15 cellular contexts compared by ENCODE assay signal in the genomic region with DNA sequence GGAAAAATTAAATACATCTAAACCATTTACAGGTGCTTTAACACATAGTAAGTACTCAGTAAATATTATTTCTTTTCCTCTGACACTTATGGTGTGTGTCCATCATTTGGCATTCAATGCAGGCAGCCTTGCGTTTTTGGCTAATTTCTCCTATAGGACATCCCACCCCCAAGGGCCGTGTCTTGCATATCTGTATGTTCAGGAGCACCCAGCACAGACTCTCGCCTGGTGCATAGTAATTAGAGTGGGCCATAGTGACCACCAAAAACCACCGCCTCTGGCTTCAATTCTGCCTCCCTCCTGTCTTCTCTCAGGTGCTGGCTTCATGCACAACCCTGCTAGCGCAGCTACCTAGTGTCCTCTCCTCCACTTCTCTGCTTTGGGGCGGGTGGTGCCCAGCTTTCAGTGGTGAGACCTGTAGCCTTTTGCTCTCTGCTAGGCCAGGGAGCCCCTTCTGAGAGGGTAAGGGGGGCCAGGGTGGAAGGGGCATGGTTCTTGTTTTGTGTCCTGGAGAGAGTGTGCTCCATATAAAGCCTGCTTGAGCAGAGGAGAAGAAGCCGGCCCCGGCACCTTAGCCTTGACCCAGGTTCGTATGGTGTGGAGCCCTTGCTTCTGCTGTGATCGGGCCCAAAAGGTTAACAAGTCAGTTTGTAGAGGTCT. TPM values are rescaled to one million over a fixed set of nuclear protein-coding genes. Genes with fewer than 3 reads are reported as not detected.
A peak's percentile ranks its signal among the peaks of the same experiment; 100 is the strongest.
DNase-seq lines count a peak whose midpoint lies in the region; ATAC-seq, FAIRE-seq and TF ChIP-seq lines count a peak whose summit lies in the region.
"Had no signal": no experiment of that assay in that cellular context is flagged by ENCODE, and none has a peak within 500 bp of the region (broad histone marks: within the 10 kb centered on the region; RNA-seq: fewer than 3 reads in every experiment).

No MANE protein-coding gene starts in this region.

- H3K79me2 ChIP-seq in trophoblast cell (ENCODE audit: control insufficient read depth, insufficient read depth, low read length, poor library complexity) (peaks cover 2% of the 10 kb centered on the region), mesendoderm (ENCODE audit: control insufficient read depth, insufficient read depth, low read length) (no peaks in the 10 kb centered on the region)

- H4K8ac ChIP-seq in trophoblast cell (ENCODE audit: low read depth, low read length): no peak overlapping the region
- no peak overlapping the region for H4K8ac ChIP-seq in mesendoderm (ENCODE audit: low read depth, low read length)

- H4K12ac ChIP-seq in trophoblast cell (ENCODE audit: low read depth, low read length): no peak overlapping the region

- no peak overlapping the region for H2BK15ac ChIP-seq in mesendoderm (replicated peaks; ENCODE audit: low read depth)

- no peak overlapping the region for H3K4me3 ChIP-seq in SJSA1
- no peak overlapping the region for H3K4me3 ChIP-seq in trophoblast cell (ENCODE audit: low read depth, low read length)
- H3K4me3 ChIP-seq in mesendoderm (ENCODE audit: low read length): no peak overlapping the region

- H3K27ac ChIP-seq in SJSA1 (peak overlapping the region; percentile 98), trophoblast cell (ENCODE audit: low read depth, low read length) (no peak overlapping the region), mesendoderm (ENCODE audit: low read depth, low read length) (no peak overlapping the region)
- H3K27ac ChIP-seq: ovary had no signal

- H3K56ac ChIP-seq in mesendoderm (ENCODE audit: low read length): no peak overlapping the region

- ATAC-seq in activated T-cell treated with anti-CD3 and anti-CD28 coated beads, Interleukin-2, amount 50 U/mL, for 72 hours (replicated peaks in 1 of 2): no peak

- H3K23ac ChIP-seq in trophoblast cell (ENCODE audit: low read length): no peak overlapping the region
- H3K23ac ChIP-seq in mesendoderm (ENCODE audit: low read length): no peak overlapping the region

- DNase-seq in activated T-cell treated with anti-CD3 and anti-CD28 coated beads, Interleukin-2, amount 50 U/mL, for 72 hours: no peak
- no peak for DNase-seq in activated T-cell treated with anti-CD3 and anti-CD28 coated beads for 4 hours
- peak in 1 of 2 experiments; percentile 24 for DNase-seq in SJSA1 (ENCODE audit: low read depth in 1 of 2, low spot score in 2 of 2)
- DNase-seq in glutamatergic neuron: no peak
- no peak for DNase-seq in trophoblast cell
- DNase-seq in GM13976 (ENCODE audit: low spot score): no peak
- DNase-seq in mesendoderm: no peak
- DNase-seq in RCC 7860 (ENCODE audit: low spot score): no peak
- DNase-seq: activated gamma-delta T cell; CD4-positive, alpha-beta memory T cell; DMS79 treated with DMSO at 0.1 percent for 48 hours had no signal

- H2AFZ ChIP-seq in trophoblast cell (ENCODE audit: insufficient read depth, low read length, poor library complexity): no peak overlapping the region

- peak overlapping the region; percentile 94 for H3K27ac Mint-ChIP-seq in activated T-cell treated with anti-CD3 and anti-CD28 coated beads, Interleukin-2, amount 50 U/mL, for 72 hours
- H3K27ac Mint-ChIP-seq in glutamatergic neuron (ENCODE audit: unreplicated experiment): no peak overlapping the region

- H4K5ac ChIP-seq in mesendoderm (ENCODE audit: low read length): no peak overlapping the region

- peaks cover 55% of the 10 kb centered on the region for H3K4me1 Mint-ChIP-seq in activated T-cell treated with anti-CD3 and anti-CD28 coated beads, Interleukin-2, amount 50 U/mL, for 72 hours (ENCODE audit: low read depth)
- H3K4me1 Mint-ChIP-seq in glutamatergic neuron (ENCODE audit: low read depth, unreplicated experiment): peaks cover 27% of the 10 kb centered on the region

- peak overlapping the region; percentile 82 to 92 for H3K4me3 Mint-ChIP-seq in activated T-cell treated with anti-CD3 and anti-CD28 coated beads, Interleukin-2, amount 50 U/mL, for 72 hours
- H3K4me3 Mint-ChIP-seq in glutamatergic neuron (ENCODE audit: unreplicated experiment): peak overlapping the region; percentile 73

- H3K14ac ChIP-seq in trophoblast cell (ENCODE audit: low read length): no peak overlapping the region

- H3K9ac ChIP-seq in trophoblast cell (ENCODE audit: low read length) (no peak overlapping the region), mesendoderm (ENCODE audit: low read length) (no peak overlapping the region)

- in situ Hi-C loops in GM13976 (cut with MboI; ENCODE audit: low sequenced_read_pairs, unreplicated experiment): loop anchor here (25.0 kb wide), 1 partner anchor 321 kb away; no protein-coding TSS in a partner anchor

- H2AK5ac ChIP-seq in trophoblast cell (ENCODE audit: low read length): peak overlapping the region; percentile 26
- H2AK5ac ChIP-seq in mesendoderm (ENCODE audit: low read length): no peak overlapping the region

- H3K4me1 ChIP-seq in SJSA1 (replicated peaks) (peaks cover 37% of the 10 kb centered on the region), trophoblast cell (ENCODE audit: control insufficient read depth in 1 of 2, insufficient read depth in 2 of 2, low read length in 2 of 2) (peaks cover 7 to 10% of the 10 kb centered on the region in 2 experiments), mesendoderm (ENCODE audit: control insufficient read depth, low read depth, low read length) (peaks cover 6% of the 10 kb centered on the region)

- H4K91ac ChIP-seq in trophoblast cell (ENCODE audit: low read depth, low read length): no peak overlapping the region

- no peak for FAIRE-seq in RCC 7860 (lab: Jason Lieb, UNC)
- FAIRE-seq: endometrium, HepG2 had no signal

- H3K18ac ChIP-seq in trophoblast cell (ENCODE audit: low read length) (no peak overlapping the region), mesendoderm (ENCODE audit: low read length) (no peak overlapping the region)

- H3K9me3 Mint-ChIP-seq in activated T-cell treated with anti-CD3 and anti-CD28 coated beads, Interleukin-2, amount 50 U/mL, for 72 hours: no peaks in the 10 kb centered on the region
- peaks cover 4% of the 10 kb centered on the region for H3K9me3 Mint-ChIP-seq in glutamatergic neuron (ENCODE audit: unreplicated experiment)
- H3K9me3 Mint-ChIP-seq: CD4-positive, alpha-beta memory T cell had no signal

- H3K27me3 Mint-ChIP-seq in activated T-cell treated with anti-CD3 and anti-CD28 coated beads, Interleukin-2, amount 50 U/mL, for 72 hours (ENCODE audit: low read depth): peaks cover 32% of the 10 kb centered on the region
- peaks cover 3% of the 10 kb centered on the region for H3K27me3 Mint-ChIP-seq in glutamatergic neuron (ENCODE audit: unreplicated experiment)

- H3K36me3 ChIP-seq in SJSA1: no peaks in the 10 kb centered on the region
- no peaks in the 10 kb centered on the region for H3K36me3 ChIP-seq in trophoblast cell (ENCODE audit: control insufficient read depth in 1 of 2, insufficient read depth in 2 of 2, low read length in 2 of 2)
- H3K36me3 ChIP-seq in mesendoderm (ENCODE audit: control insufficient read depth, insufficient read depth, low read length): no peaks in the 10 kb centered on the region
- H3K36me3 ChIP-seq: ovary, sigmoid colon had no signal

- no peak overlapping the region for H3K4ac ChIP-seq in trophoblast cell (ENCODE audit: low read depth, low read length)
- no peak overlapping the region for H3K4ac ChIP-seq in mesendoderm (ENCODE audit: low read depth, low read length)

- H3K4me2 ChIP-seq in trophoblast cell (ENCODE audit: low read length): no peak overlapping the region
- H3K4me2 ChIP-seq in mesendoderm (ENCODE audit: low read length): no peak overlapping the region

- no CpG with 5 or more reads among the region's 10 CpGs for WGBS in trophoblast cell (ENCODE audit: extremely low coverage, insufficient coverage, insufficient read length)
- no CpG with 5 or more reads among the region's 10 CpGs for WGBS in mesendoderm (ENCODE audit: extremely low coverage, insufficient coverage, low lambda C conversion rate)

- TF ChIP-seq CTCF in glutamatergic neuron (IDR thresholded peaks at IDR 0.05; ENCODE audit: partially characterized antibody, unreplicated experiment) (no peak), GM13976 (IDR thresholded peaks at IDR 0.05; ENCODE audit: borderline replicate concordance, control extremely low read depth, extremely low read depth, insufficient read depth, missing control alignments) (no peak)

- H3K9me3 ChIP-seq in SJSA1 (replicated peaks) (no peaks in the 10 kb centered on the region), trophoblast cell (ENCODE audit: insufficient read depth, low read depth, low read length) (no peaks in the 10 kb centered on the region)
- H3K9me3 ChIP-seq: ovary, sigmoid colon had no signal

- H2BK12ac ChIP-seq in trophoblast cell (ENCODE audit: low read length): peak overlapping the region; percentile 70

- H3K79me1 ChIP-seq in trophoblast cell (ENCODE audit: low read length) (peaks cover 6% of the 10 kb centered on the region), mesendoderm (ENCODE audit: low read length) (no peaks in the 10 kb centered on the region)

- H2BK120ac ChIP-seq in trophoblast cell (ENCODE audit: insufficient read depth, low read length, poor library complexity) (no peak overlapping the region), mesendoderm (ENCODE audit: low read depth, low read length) (no peak overlapping the region)

- H2BK5ac ChIP-seq in trophoblast cell (ENCODE audit: low read depth, low read length, poor library complexity) (no peak overlapping the region), mesendoderm (ENCODE audit: low read length) (no peak overlapping the region)

- H3K27me3 ChIP-seq in SJSA1 (replicated peaks) (no peaks in the 10 kb centered on the region), trophoblast cell (ENCODE audit: insufficient read depth, low read length) (no peaks in the 10 kb centered on the region), mesendoderm (ENCODE audit: insufficient read depth, low read length, poor library complexity) (no peaks in the 10 kb centered on the region)
- H3K27me3 ChIP-seq: ovary, sigmoid colon had no signal

- no peaks in the 10 kb centered on the region for H3K36me3 Mint-ChIP-seq in activated T-cell treated with anti-CD3 and anti-CD28 coated beads, Interleukin-2, amount 50 U/mL, for 72 hours (ENCODE audit: insufficient read depth in 2 of 2)
- H3K36me3 Mint-ChIP-seq in glutamatergic neuron (ENCODE audit: unreplicated experiment): peaks cover 5% of the 10 kb centered on the region
- H3K36me3 Mint-ChIP-seq: CD4-positive, alpha-beta memory T cell had no signal

RNA-seq across cellular contexts. Expression of gene BATF3, which starts 33.4 kb away (rescaled TPM):
- total RNA-seq in activated T-cell treated with anti-CD3 and anti-CD28 coated beads, Interleukin-2, amount 50 U/mL, for 72 hours: 100 to 1,000 TPM; 400 to 660 TPM
- 1.8 and 3.3 TPM in 2 replicates for total RNA-seq in SJSA1 (2014; rRNA removed; shearing (Covaris generic))
- 0.56 TPM for total RNA-seq in glutamatergic neuron (ENCODE audit: unreplicated experiment)
- polyA plus RNA-seq in trophoblast cell (2013): 1.3 and 1.6 TPM in 2 replicates
- 4.5 TPM for polyA plus RNA-seq in mesendoderm (2013, experiment 1 of 2)
- polyA plus RNA-seq in mesendoderm (2013, experiment 2 of 2): 5.8 TPM
- total RNA-seq: HepG2 had no signal

RNA-seq across cellular contexts. Expression of gene ATF3, which starts 57.7 kb away (rescaled TPM):
- total RNA-seq in activated T-cell treated with anti-CD3 and anti-CD28 coated beads, Interleukin-2, amount 50 U/mL, for 72 hours: 100 to 1,000 TPM in 1 of 2 donors, 10 to 100 TPM in 1; 96.3 to 107 TPM
- 10.1 and 14.9 TPM in 2 replicates for total RNA-seq in SJSA1 (2014; rRNA removed; shearing (Covaris generic))
- total RNA-seq in glutamatergic neuron (ENCODE audit: unreplicated experiment): 35.3 TPM
- 120 and 125 TPM in 2 replicates for polyA plus RNA-seq in trophoblast cell (2013)
- 19.0 TPM for polyA plus RNA-seq in mesendoderm (2013, experiment 1 of 2)
- 21.3 TPM for polyA plus RNA-seq in mesendoderm (2013, experiment 2 of 2)

Comparison
In these comparisons a context has a peak if more than half of its experiments do, and no peak if none do; other contexts are left out.
1. RNA of gene BATF3, which starts 33.4 kb away (total RNA-seq): 400 to 660 TPM in activated T-cell treated with anti-CD3 and anti-CD28 coated beads, Interleukin-2, amount 50 U/mL, for 72 hours; 1.8 to 3.3 TPM in SJSA1 and 0.56 TPM in glutamatergic neuron (single experiment); every median in the first group is over 10 times any median in the second.